In the genomic region with DNA sequence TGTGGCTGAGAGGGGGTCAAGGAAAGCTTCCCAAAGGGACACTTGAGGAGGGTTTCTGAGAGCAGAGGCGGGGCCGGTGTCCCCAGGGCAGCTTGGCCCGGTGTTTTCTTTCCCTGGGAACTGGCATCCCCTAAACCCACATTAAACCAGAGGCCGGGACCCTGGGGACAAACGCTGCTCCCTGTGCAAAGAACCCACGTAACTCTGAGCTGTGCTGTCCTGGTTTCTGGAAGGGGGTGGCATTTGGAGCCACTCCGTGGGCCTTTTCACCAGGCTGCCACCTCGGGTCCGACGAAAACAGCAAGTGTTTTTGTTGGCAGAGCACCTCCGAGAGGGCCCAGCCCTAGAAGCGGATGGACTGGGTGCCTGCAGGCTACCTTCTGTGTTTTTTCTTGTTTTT, we compare ENCODE assay signal across 15 cellular contexts.
DNase-seq lines count a peak whose midpoint lies in the region; ATAC-seq and TF ChIP-seq lines count a peak whose summit lies in the region.
"Had no signal": no experiment of that assay in that cellular context is flagged by ENCODE, and none has a peak within 500 bp of the region (broad histone marks: within the 10 kb centered on the region; RNA-seq: fewer than 3 reads in every experiment).

No MANE protein-coding gene starts in this region.

- H4K8ac ChIP-seq in neuronal stem cell (ENCODE audit: low read depth, low read length), result no peak overlapping the region

- peak overlapping the region in 8 of 11 experiments; percentile 38 to 74 (median 62); a peak in 15 of 22 replicates for H3K4me2 ChIP-seq in BLaER1 treated with 17β-estradiol and CSF1 and Interleukin-3, amounts not matched to agents 10 nM and 100 nM
- H3K4me2 ChIP-seq in neuronal stem cell (ENCODE audit: insufficient read depth, low read length, poor library complexity, severe bottlenecking), result no peak overlapping the region
- H3K4me2 ChIP-seq: GM23338 had no signal

- no peaks in the 10 kb centered on the region for H3K4me1 Mint-ChIP-seq in T-helper 2 cell treated with Interferon-gamma antibody and Interleukin-4, amounts not matched to agents 5 μg/mL and 100 μg/mL, for 36 hours (ENCODE audit: low read depth)
- H3K4me1 Mint-ChIP-seq: CD14-positive monocyte had no signal

- H3K4ac ChIP-seq in neuronal stem cell (ENCODE audit: low read length), result no peak overlapping the region

- no peak for TF ChIP-seq CTCF in ascending aorta (IDR thresholded peaks at IDR 0.05)

- H3K4me1 ChIP-seq in BLaER1 treated with 17β-estradiol and CSF1 and Interleukin-3, amounts not matched to agents 10 nM and 100 nM, result peaks cover 7 to 90% (median 68%) of the 10 kb centered on the region in 10 experiments
- peaks cover 12 to 50% of the 10 kb centered on the region in 2 donors for H3K4me1 ChIP-seq in ascending aorta
- peaks cover 0 to 3% of the 10 kb centered on the region in 2 donors for H3K4me1 ChIP-seq in neuronal stem cell (ENCODE audit: control insufficient read depth in 2 of 2, insufficient read depth in 1 of 2, low read depth in 1 of 2, low read length in 2 of 2)
- H3K4me1 ChIP-seq: BE2C had no signal

- no peak overlapping the region for H3K4me3 Mint-ChIP-seq in T-helper 2 cell treated with Interferon-gamma antibody and Interleukin-4, amounts not matched to agents 5 μg/mL and 100 μg/mL, for 36 hours
- H3K4me3 Mint-ChIP-seq: CD14-positive monocyte; CD8-positive, alpha-beta T cell; GM23338 had no signal

- no CpG with 5 or more reads among the region's 12 CpGs for WGBS in neuronal stem cell (ENCODE audit: extremely low coverage in 2 of 2, insufficient read length in 2 of 2, insufficient replicate concordance in 1 of 2), 2 donors

- H3K9me3 ChIP-seq in BLaER1 treated with 17β-estradiol and CSF1 and Interleukin-3, amounts not matched to agents 10 nM and 100 nM (replicated peaks in 1 of 11), result no peaks in the 10 kb centered on the region
- H3K9me3 ChIP-seq in ascending aorta (no peaks in the 10 kb centered on the region), neuronal stem cell (replicated peaks in 1 of 2; ENCODE audit: control insufficient read depth in 2 of 2, insufficient read depth in 1 of 2, low read depth in 1 of 2, low read length in 2 of 2) (no peaks in the 10 kb centered on the region)
- H3K9me3 ChIP-seq: BE2C had no signal

- no peak overlapping the region for H3K27ac Mint-ChIP-seq in T-helper 2 cell treated with Interferon-gamma antibody and Interleukin-4, amounts not matched to agents 5 μg/mL and 100 μg/mL, for 36 hours
- H3K27ac Mint-ChIP-seq: CD14-positive monocyte; CD8-positive, alpha-beta T cell; GM23338 had no signal

- peaks cover 0 to 31% (median 0%) of the 10 kb centered on the region in 11 experiments; a peak in 7 of 22 replicates for H3K27me3 ChIP-seq in BLaER1 treated with 17β-estradiol and CSF1 and Interleukin-3, amounts not matched to agents 10 nM and 100 nM
- H3K27me3 ChIP-seq in ascending aorta (no peaks in the 10 kb centered on the region), neuronal stem cell (ENCODE audit: control insufficient read depth in 3 of 3, insufficient read depth in 3 of 3, low read depth in 1 of 3, low read length in 3 of 3) (peaks cover 0 to 39% (median 4%) of the 10 kb centered on the region in 3 experiments)
- H3K27me3 ChIP-seq: BE2C had no signal

- H4K91ac ChIP-seq in neuronal stem cell (ENCODE audit: low read depth, low read length, poor library complexity), result no peak overlapping the region

- H2BK5ac ChIP-seq in neuronal stem cell (ENCODE audit: low read length), result no peak overlapping the region

- no peak overlapping the region for H2AFZ ChIP-seq in neuronal stem cell (ENCODE audit: low read length)
- H2AFZ ChIP-seq: GM23338 had no signal

- no peak overlapping the region for H2BK12ac ChIP-seq in neuronal stem cell (ENCODE audit: low read length)

- no peak overlapping the region for H2BK15ac ChIP-seq in neuronal stem cell (ENCODE audit: low read length)

- intact Hi-C loops in ascending aorta (cut with DNase I), result loop anchor here (2.0 kb wide), 1 partner anchor 151 kb away; no protein-coding TSS in a partner anchor

- no peaks in the 10 kb centered on the region for H3K9me3 Mint-ChIP-seq in T-helper 2 cell treated with Interferon-gamma antibody and Interleukin-4, amounts not matched to agents 5 μg/mL and 100 μg/mL, for 36 hours
- H3K9me3 Mint-ChIP-seq: CD14-positive monocyte; CD8-positive, alpha-beta T cell; GM23338 had no signal

- H3K4me3 ChIP-seq in BLaER1 treated with 17β-estradiol and CSF1 and Interleukin-3, amounts not matched to agents 10 nM and 100 nM, result no peak overlapping the region
- H3K4me3 ChIP-seq in ascending aorta, result no peak overlapping the region
- no peak overlapping the region for H3K4me3 ChIP-seq in neuronal stem cell (ENCODE audit: low read length in 2 of 2)
- H3K4me3 ChIP-seq: GM23338 had no signal

- H3K23ac ChIP-seq in neuronal stem cell (ENCODE audit: low read depth, low read length, poor library complexity), result no peak overlapping the region

- H3K27ac ChIP-seq in BLaER1 treated with 17β-estradiol and CSF1 and Interleukin-3, amounts not matched to agents 10 nM and 100 nM, result peak overlapping the region in 1 of 11 experiments; percentile 53; a peak in 3 of 22 replicates
- peak overlapping the region; percentile 77 to 87 for H3K27ac ChIP-seq in ascending aorta
- H3K27ac ChIP-seq in neuronal stem cell (replicated peaks; ENCODE audit: low read length), result no peak overlapping the region

- H2BK120ac ChIP-seq in neuronal stem cell (ENCODE audit: low read depth, low read length), result no peak overlapping the region

- peak overlapping the region; percentile 44 for H3K18ac ChIP-seq in neuronal stem cell (ENCODE audit: low read length)

- H3K14ac ChIP-seq in neuronal stem cell (ENCODE audit: low read length), result no peak overlapping the region

- H3K27me3 Mint-ChIP-seq in T-helper 2 cell treated with Interferon-gamma antibody and Interleukin-4, amounts not matched to agents 5 μg/mL and 100 μg/mL, for 36 hours (ENCODE audit: low read depth), result peaks cover 6% of the 10 kb centered on the region

- no peak for DNase-seq in ascending aorta (ENCODE audit: low spot score in 2 of 2)
- no peak for DNase-seq in neuronal stem cell (ENCODE audit: low spot score)
- no peak for DNase-seq in T-helper 2 cell treated with Interferon-gamma antibody and Interleukin-4, amounts not matched to agents 5 μg/mL and 100 μg/mL, for 36 hours (ENCODE audit: low spot score)
- DNase-seq: ACHN; BE2C; Calu3; CD8-positive, alpha-beta T cell; DMS79 treated with DMSO at 0.1 percent for 48 hours; GF-D8; HCEC 1CT had no signal

- H3K36me3 Mint-ChIP-seq in T-helper 2 cell treated with Interferon-gamma antibody and Interleukin-4, amounts not matched to agents 5 μg/mL and 100 μg/mL, for 36 hours (ENCODE audit: low read depth), result no peaks in the 10 kb centered on the region
- H3K36me3 Mint-ChIP-seq: CD14-positive monocyte; CD8-positive, alpha-beta T cell had no signal

- ATAC-seq in activated CD4-positive, CD25-positive, alpha-beta regulatory T cell treated with anti-CD3 and anti-CD28 coated beads, Interleukin-2, amount 50 U/mL, for 24 hours, result no peak
- ATAC-seq in HG03442 (IDR thresholded peaks at IDR 0.05; ENCODE audit: unreplicated experiment), result no peak
- ATAC-seq: CD8-positive, alpha-beta T cell; GM23338 had no signal

- peaks cover 0 to 4% (median 0%) of the 10 kb centered on the region in 11 experiments; a peak in 3 of 22 replicates for H4K20me1 ChIP-seq in BLaER1 treated with 17β-estradiol and CSF1 and Interleukin-3, amounts not matched to agents 10 nM and 100 nM

- H3K79me1 ChIP-seq in neuronal stem cell (ENCODE audit: low read depth, low read length), result no peaks in the 10 kb centered on the region

- H3K9ac ChIP-seq in BLaER1 treated with 17β-estradiol and CSF1 and Interleukin-3, amounts not matched to agents 10 nM and 100 nM, result peak overlapping the region in 2 of 11 experiments; percentile 15 to 42; a peak in 5 of 22 replicates
- no peak overlapping the region for H3K9ac ChIP-seq in neuronal stem cell (ENCODE audit: low read depth, low read length, poor library complexity)

- H3K36me3 ChIP-seq in BLaER1 treated with 17β-estradiol and CSF1 and Interleukin-3, amounts not matched to agents 10 nM and 100 nM, result no peaks in the 10 kb centered on the region
- H3K36me3 ChIP-seq in ascending aorta (no peaks in the 10 kb centered on the region), neuronal stem cell (replicated peaks in 1 of 2; ENCODE audit: control insufficient read depth in 2 of 2, insufficient read depth in 2 of 2, low read length in 2 of 2) (no peaks in the 10 kb centered on the region)
- H3K36me3 ChIP-seq: BE2C had no signal

- no peak overlapping the region for H2AK5ac ChIP-seq in neuronal stem cell (ENCODE audit: low read depth, low read length)
